ENCODE assay signal across 1 cellular context in genomic region chr19:4342421-4343055, GRCh38.
TF ChIP-seq lines count a peak whose summit lies in the region.

No MANE protein-coding gene starts in this region.

TF ChIP-seq in K562, 482 proteins besides CTCF, POLR2A, EP300 and RAD21 (continued from another document and continues in another):
- TF ChIP-seq THAP7 (CRISPR knock-in tag; IDR thresholded peaks at IDR 0.05), result no peak
- TF ChIP-seq ZNF41 (CRISPR knock-in tag; conservative IDR thresholded peaks at IDR 0.05), result peak; percentile 74; the same call in 1 of the 2 replicates
- TF ChIP-seq TRIM25 (IDR thresholded peaks at IDR 0.05; ENCODE audit: borderline replicate concordance), result no peak
- no peak for TF ChIP-seq RBM17 (IDR thresholded peaks at IDR 0.05; ENCODE audit: borderline replicate concordance, low read depth, low read length)
- peak; percentile 52; the same call in 1 of the 2 replicates for TF ChIP-seq AFF4 (CRISPR knock-in tag; IDR thresholded peaks at IDR 0.05)
- peak; percentile 93 for TF ChIP-seq SMAD3 (CRISPR knock-in tag; conservative IDR thresholded peaks at IDR 0.05)
- peak; percentile 52; the same call in 1 of the 2 replicates for TF ChIP-seq PPARD (CRISPR knock-in tag; IDR thresholded peaks at IDR 0.05)
- TF ChIP-seq KDM5B (IDR thresholded peaks at IDR 0.05; ENCODE audit: insufficient replicate concordance, low read depth, low read length), result peak; percentile 92
- peak in 1 of 2 experiments; percentile 99; a peak in 2 of 4 replicates for TF ChIP-seq ZNF639 (CRISPR knock-in tag; conservative IDR thresholded peaks at IDR 0.05 in 1 of 2, IDR thresholded peaks at IDR 0.05 in 1 of 2)
- no peak for TF ChIP-seq ZNF407 (IDR thresholded peaks at IDR 0.05; ENCODE audit: low read depth)
- TF ChIP-seq HOMEZ (CRISPR knock-in tag; IDR thresholded peaks at IDR 0.05), result peak; percentile 38; the same call in 1 of the 2 replicates
- peak; percentile 67 for TF ChIP-seq EGR1 (conservative IDR thresholded peaks at IDR 0.05)
- TF ChIP-seq MYC (IDR thresholded peaks at IDR 0.05; ENCODE audit: low read depth, low read length), result no peak; the same call in 1 of the 2 replicates
- TF ChIP-seq MYC (CRISPR knock-in tag; IDR thresholded peaks at IDR 0.05; ENCODE audit: borderline replicate concordance, low read depth), result peak; percentile 44; the same call in 1 of the 2 replicates
- no peak for TF ChIP-seq ZSCAN32 (CRISPR knock-in tag; IDR thresholded peaks at IDR 0.05)
- TF ChIP-seq SUPT5H (IDR thresholded peaks at IDR 0.05), result peak; percentile 86
- TF ChIP-seq NR2C1 (IDR thresholded peaks at IDR 0.05), result no peak
- peak; percentile 64 for TF ChIP-seq NR2C1 (tag; IDR thresholded peaks at IDR 0.05)
- peak; percentile 56; the same call in 1 of the 2 replicates for TF ChIP-seq POLR2AphosphoS5 (IDR thresholded peaks at IDR 0.05; ENCODE audit: control insufficient read depth, insufficient read depth, low read depth, low read length)
- TF ChIP-seq HDAC6 (IDR thresholded peaks at IDR 0.05; ENCODE audit: low read depth, low read length), result 0 out of 2 replicates have a peak, but pooled peaks have one; percentile 55
- peak; percentile 89 for TF ChIP-seq PTRF (tag; IDR thresholded peaks at IDR 0.05)
- TF ChIP-seq SNIP1 (IDR thresholded peaks at IDR 0.05; ENCODE audit: low read depth), result no peak
- no peak for TF ChIP-seq ZNF3 (CRISPR knock-in tag; IDR thresholded peaks at IDR 0.05)
- peak; percentile 100 for TF ChIP-seq ZNF175 (CRISPR knock-in tag; IDR thresholded peaks at IDR 0.05; ENCODE audit: low read depth)
- TF ChIP-seq BACH1 (tag; IDR thresholded peaks at IDR 0.05), result peak; percentile 99
- TF ChIP-seq CREB3 (tag; conservative IDR thresholded peaks at IDR 0.05; ENCODE audit: low read depth), result peak; percentile 99
- TF ChIP-seq FOXJ2 (tag; IDR thresholded peaks at IDR 0.05), result peak; percentile 99
- no peak for TF ChIP-seq USF1 (CRISPR knock-in tag; IDR thresholded peaks at IDR 0.05)
- no peak for TF ChIP-seq DNMT1 (IDR thresholded peaks at IDR 0.05)
- peak; percentile 41; the same call in 1 of the 2 replicates for TF ChIP-seq ARID1B (IDR thresholded peaks at IDR 0.05)
- no peak for TF ChIP-seq NR2C2 (CRISPR knock-in tag; IDR thresholded peaks at IDR 0.05)
- TF ChIP-seq NR2C2 (tag; IDR thresholded peaks at IDR 0.05), result peak; percentile 80
- peak; percentile 66; the same call in 1 of the 2 replicates for TF ChIP-seq CREM (IDR thresholded peaks at IDR 0.05; ENCODE audit: low read depth)
- TF ChIP-seq BRCA1 (IDR thresholded peaks at IDR 0.05), result no peak
- no peak for TF ChIP-seq BRCA1 (CRISPR knock-in tag; IDR thresholded peaks at IDR 0.05)
- peak; percentile 55 for TF ChIP-seq MAFK (IDR thresholded peaks at IDR 0.05; ENCODE audit: low read length)
- no peak for TF ChIP-seq ID3 (CRISPR knock-in tag; IDR thresholded peaks at IDR 0.05)
- peak; percentile 55 for TF ChIP-seq ID3 (tag; IDR thresholded peaks at IDR 0.05)
- TF ChIP-seq IFI16 (CRISPR knock-in tag; IDR thresholded peaks at IDR 0.05), result peak; percentile 78; the same call in 1 of the 2 replicates
- peak; percentile 100 for TF ChIP-seq ZNF766 (CRISPR knock-in tag; conservative IDR thresholded peaks at IDR 0.05)
- TF ChIP-seq TFAP4 (CRISPR knock-in tag; IDR thresholded peaks at IDR 0.05; ENCODE audit: borderline replicate concordance), result no peak
- 0 out of 2 replicates have a peak, but pooled peaks have one; percentile 9 for TF ChIP-seq TCF7L2 (IDR thresholded peaks at IDR 0.05; ENCODE audit: low read depth, low read length)
- TF ChIP-seq NR1H2 (CRISPR knock-in tag; IDR thresholded peaks at IDR 0.05), result 0 out of 2 replicates have a peak, but pooled peaks have one; percentile 66
